23 cellular contexts compared by ENCODE assay signal in the genomic region with DNA sequence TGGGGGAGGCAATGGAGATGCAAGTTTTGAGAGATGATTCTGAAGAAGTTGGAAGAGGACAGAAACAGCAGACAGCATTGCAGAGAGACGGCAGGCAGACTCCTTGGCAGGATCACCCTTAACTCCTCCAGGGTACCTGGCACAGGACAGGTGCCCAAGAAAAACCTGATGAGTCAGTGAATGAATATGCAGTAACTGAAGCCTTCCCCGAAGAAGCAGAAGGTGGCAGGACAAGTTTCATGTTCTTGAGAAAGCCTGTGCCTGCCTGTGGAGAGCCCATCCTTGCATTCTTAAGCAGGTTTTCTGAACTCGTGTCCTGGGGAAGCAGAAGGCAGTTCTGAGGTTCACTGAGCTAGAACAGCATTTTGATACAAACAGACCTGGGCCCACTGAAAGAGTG.
A peak's percentile ranks its signal among the peaks of the same experiment; 100 is the strongest.
DNase-seq lines count a peak whose midpoint lies in the region; ATAC-seq and TF ChIP-seq lines count a peak whose summit lies in the region.
"Had no signal": no experiment of that assay in that cellular context is flagged by ENCODE, and none has a peak within 500 bp of the region (broad histone marks: within the 10 kb centered on the region; RNA-seq: fewer than 3 reads in every experiment).

No MANE protein-coding gene starts in this region.

- H3K4me3 ChIP-seq in LNCaP clone FGC (ENCODE audit: low read depth, low read length) (no peak overlapping the region), choroid plexus epithelial cell (ENCODE audit: low read depth, low read length) (no peak overlapping the region), kidney epithelial cell (ENCODE audit: low read depth, low read length) (no peak overlapping the region), upper lobe of right lung (no peak overlapping the region)
- H3K4me3 ChIP-seq: ascending aorta had no signal

- peaks cover 13% of the 10 kb centered on the region for H3K4me1 Mint-ChIP-seq in nephron progenitor cell
- H3K4me1 Mint-ChIP-seq: activated CD4-positive, alpha-beta T cell treated with anti-CD3 and anti-CD28 coated beads, Interleukin-2, amount 10 ng/mL, durations not matched to agents 24 days and 14 days; CD4-positive, CD25-positive, alpha-beta regulatory T cell; central memory CD8-positive, alpha-beta T cell; stimulated activated effector memory CD8-positive, alpha-beta T cell treated with anti-CD3 and anti-CD28 coated beads, Interleukin-12 subunit alpha, Interleukin-12 subunit beta, amount 100 ng/mL, for 72 hours had no signal

- 0 out of 2 replicates have a peak, but pooled peaks have one; percentile 6 for TF ChIP-seq CTCF in LNCaP clone FGC (IDR thresholded peaks at IDR 0.05; ENCODE audit: control insufficient read depth, extremely low read depth, insufficient read depth)
- no peak for TF ChIP-seq CTCF in choroid plexus epithelial cell (conservative IDR thresholded peaks at IDR 0.05; ENCODE audit: low read depth, low read length)
- no peak for TF ChIP-seq CTCF in kidney epithelial cell (IDR thresholded peaks at IDR 0.05; ENCODE audit: insufficient read depth, low read length, poor library complexity, severe bottlenecking)
- TF ChIP-seq CTCF in upper lobe of right lung (IDR thresholded peaks at IDR 0.05): no peak
- TF ChIP-seq CTCF in nephron progenitor cell (IDR thresholded peaks at IDR 0.05): no peak

- H3K36me3 ChIP-seq in kidney epithelial cell (ENCODE audit: control insufficient read depth, insufficient read depth, low read length) (no peaks in the 10 kb centered on the region), upper lobe of right lung (no peaks in the 10 kb centered on the region)
- H3K36me3 ChIP-seq: ascending aorta had no signal

- peak; percentile 58 for DNase-seq in LNCaP clone FGC (ENCODE audit: low read depth)
- peak; percentile 14 for DNase-seq in choroid plexus epithelial cell (ENCODE audit: low read depth)
- DNase-seq in kidney epithelial cell (ENCODE audit: low read depth): peak; percentile 52
- DNase-seq in upper lobe of right lung: no peak
- DNase-seq in stimulated activated CD4-positive, alpha-beta T cell treated with anti-CD3 and anti-CD28 coated beads, Interleukin-4, amount 100 ng/mL, for 24 hours: no peak
- DNase-seq in nephron progenitor cell: no peak
- no peak for DNase-seq in SHP77 treated with DMSO at 0.1 percent for 48 hours (lab: John Stamatoyannopoulos, UW)
- DNase-seq: activated CD4-positive, alpha-beta T cell treated with anti-CD3 and anti-CD28 coated beads, Interleukin-2, amount 10 ng/mL, durations not matched to agents 24 days and 14 days; CD4-positive, CD25-positive, alpha-beta regulatory T cell; KG1; left colon; naive thymus-derived CD8-positive, alpha-beta T cell; NCI-H1048; NCI-H2029; NCI-H2227 treated with DMSO at 0.1 percent for 48 hours; NCI-H82; OCI-M1; SIG-M5 had no signal

- H3K27me3 Mint-ChIP-seq in nephron progenitor cell (ENCODE audit: low read depth, poor library complexity): peaks cover 4% of the 10 kb centered on the region
- H3K27me3 Mint-ChIP-seq: CD4-positive, CD25-positive, alpha-beta regulatory T cell had no signal

- intact Hi-C loops in upper lobe of right lung (cut with DNase I): no loop called here

- H3K27me3 ChIP-seq in kidney epithelial cell (ENCODE audit: control insufficient read depth, insufficient read depth, low read length) (no peaks in the 10 kb centered on the region), upper lobe of right lung (no peaks in the 10 kb centered on the region)
- H3K27me3 ChIP-seq: ascending aorta had no signal

- H3K9me3 Mint-ChIP-seq in nephron progenitor cell: peaks cover 6% of the 10 kb centered on the region
- H3K9me3 Mint-ChIP-seq: activated CD4-positive, alpha-beta T cell treated with anti-CD3 and anti-CD28 coated beads, Interleukin-2, amount 10 ng/mL, durations not matched to agents 24 days and 14 days; activated naive CD4-positive, alpha-beta T cell treated with anti-CD3 and anti-CD28 coated beads, Interleukin-2, amount 50 U/mL, for 72 hours; central memory CD8-positive, alpha-beta T cell; naive thymus-derived CD8-positive, alpha-beta T cell; stimulated activated effector memory CD8-positive, alpha-beta T cell treated with anti-CD3 and anti-CD28 coated beads, Interleukin-12 subunit alpha, Interleukin-12 subunit beta, amount 100 ng/mL, for 72 hours had no signal

- H3K4me3 Mint-ChIP-seq in nephron progenitor cell: no peak overlapping the region
- H3K4me3 Mint-ChIP-seq: activated CD4-positive, alpha-beta T cell treated with anti-CD3 and anti-CD28 coated beads, Interleukin-2, amount 10 ng/mL, durations not matched to agents 24 days and 14 days; CD4-positive, CD25-positive, alpha-beta regulatory T cell; central memory CD8-positive, alpha-beta T cell; naive thymus-derived CD8-positive, alpha-beta T cell; stimulated activated effector memory CD8-positive, alpha-beta T cell treated with anti-CD3 and anti-CD28 coated beads, Interleukin-12 subunit alpha, Interleukin-12 subunit beta, amount 100 ng/mL, for 72 hours had no signal

- no peak overlapping the region for H3K27ac ChIP-seq in upper lobe of right lung
- H3K27ac ChIP-seq: ascending aorta had no signal

- no peaks in the 10 kb centered on the region for H3K9me3 ChIP-seq in upper lobe of right lung
- H3K9me3 ChIP-seq: ascending aorta had no signal

- H3K36me3 Mint-ChIP-seq in nephron progenitor cell (ENCODE audit: low read depth): no peaks in the 10 kb centered on the region
- H3K36me3 Mint-ChIP-seq: activated naive CD4-positive, alpha-beta T cell treated with anti-CD3 and anti-CD28 coated beads, Interleukin-2, amount 50 U/mL, for 72 hours; CD4-positive, CD25-positive, alpha-beta regulatory T cell; naive thymus-derived CD8-positive, alpha-beta T cell; stimulated activated effector memory CD8-positive, alpha-beta T cell treated with anti-CD3 and anti-CD28 coated beads, Interleukin-12 subunit alpha, Interleukin-12 subunit beta, amount 100 ng/mL, for 72 hours had no signal

- ATAC-seq in upper lobe of right lung (peak; percentile 86), GM18861 (IDR thresholded peaks at IDR 0.05; ENCODE audit: unreplicated experiment) (no peak)
- ATAC-seq: activated naive CD4-positive, alpha-beta T cell treated with anti-CD3 and anti-CD28 coated beads, Interleukin-2, amount 50 U/mL, for 72 hours; left colon; naive thymus-derived CD8-positive, alpha-beta T cell; stimulated activated effector memory CD8-positive, alpha-beta T cell treated with anti-CD3 and anti-CD28 coated beads, Interleukin-12 subunit alpha, Interleukin-12 subunit beta, amount 100 ng/mL, for 72 hours had no signal

- H3K4me1 ChIP-seq in upper lobe of right lung: no peaks in the 10 kb centered on the region

- H3K27ac Mint-ChIP-seq in nephron progenitor cell: no peak overlapping the region
- H3K27ac Mint-ChIP-seq: activated CD4-positive, alpha-beta T cell treated with anti-CD3 and anti-CD28 coated beads, Interleukin-2, amount 10 ng/mL, durations not matched to agents 24 days and 14 days; activated naive CD4-positive, alpha-beta T cell treated with anti-CD3 and anti-CD28 coated beads, Interleukin-2, amount 50 U/mL, for 72 hours; CD4-positive, CD25-positive, alpha-beta regulatory T cell; naive thymus-derived CD8-positive, alpha-beta T cell; stimulated activated effector memory CD8-positive, alpha-beta T cell treated with anti-CD3 and anti-CD28 coated beads, Interleukin-12 subunit alpha, Interleukin-12 subunit beta, amount 100 ng/mL, for 72 hours had no signal

Comparison
In these comparisons a context has a peak if more than half of its experiments do, and no peak if none do; other contexts are left out.
1. DNase-seq: peak in LNCaP clone FGC (single experiment), choroid plexus epithelial cell (single experiment) and kidney epithelial cell (single experiment); none in upper lobe of right lung (single experiment), stimulated activated CD4-positive, alpha-beta T cell treated with anti-CD3 and anti-CD28 coated beads, Interleukin-4, amount 100 ng/mL, for 24 hours (single experiment), nephron progenitor cell (single experiment) and SHP77 treated with DMSO at 0.1 percent for 48 hours (single experiment).